Comparison of ENCODE assay signal across 31 cellular contexts in the genomic region with DNA sequence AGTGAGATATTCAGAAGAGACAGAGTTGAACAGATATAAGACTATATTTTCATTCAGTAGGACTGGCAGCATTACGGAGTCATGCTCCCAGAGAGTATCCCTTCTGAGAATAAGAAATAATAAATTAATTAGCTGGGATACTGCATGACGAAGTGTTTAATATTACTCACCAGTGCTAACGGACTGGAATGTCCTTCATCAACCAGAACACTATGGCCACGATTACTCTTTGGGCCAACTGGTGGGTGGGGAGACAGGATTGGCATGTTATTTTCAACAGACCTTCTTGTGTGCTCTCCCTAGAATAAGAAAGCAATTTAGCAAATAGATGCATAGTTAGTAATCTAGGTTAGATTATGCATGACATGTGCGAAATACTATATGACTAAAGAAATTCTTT. TPM values are rescaled to one million over a fixed set of nuclear protein-coding genes. Genes with fewer than 3 reads are reported as not detected.
"Had no signal": no experiment of that assay in that cellular context is flagged by ENCODE, and none has a peak within 500 bp of the region (broad histone marks: within the 10 kb centered on the region; RNA-seq: fewer than 3 reads in every experiment).

No MANE protein-coding gene starts in this region.

- DNase-seq: natural killer cell; occipital lobe; ovary; posterior cingulate gyrus; psoas muscle; right cardiac atrium; small intestine; stimulated activated CD4-positive, alpha-beta T cell treated with anti-CD3 and anti-CD28 coated beads, Interleukin-15, amount 100 ng/mL, for 24 hours; stimulated activated CD4-positive, alpha-beta T cell treated with anti-CD3 and anti-CD28 coated beads, Interleukin-2, amount 100 ng/mL, for 24 hours; stimulated activated CD4-positive, alpha-beta T cell treated with anti-CD3 and anti-CD28 coated beads, Interleukin-2, amount 100 ng/mL, for 48 hours; stimulated activated CD4-positive, alpha-beta T cell treated with anti-CD3 and anti-CD28 coated beads, Interleukin-4, amount 100 ng/mL, for 24 hours; stimulated activated naive B cell treated with anti-CD40 and anti-IgM and Interleukin-4, amounts not matched to agents 10 μg/mL and 1 μg/mL and 100 μg/mL, for 72 hours; stimulated activated naive CD4-positive, alpha-beta T cell treated with Interleukin-2 at 50 U/mL for 16 hours; stomach; thyroid gland; trophoblast cell; upper lobe of left lung had no signal

- H3K79me2 ChIP-seq: parathyroid adenoma had no signal

- H3K4me1 Mint-ChIP-seq: nephron; stimulated activated effector memory CD8-positive, alpha-beta T cell treated with anti-CD3 and anti-CD28 coated beads, Interleukin-12 subunit alpha, Interleukin-12 subunit beta, amount 100 ng/mL, for 72 hours; stimulated activated naive B cell treated with anti-CD40 and anti-IgM and Interleukin-4, amounts not matched to agents 10 μg/mL and 1 μg/mL and 100 μg/mL, for 72 hours had no signal

- H3K9ac ChIP-seq: neural progenitor cell, parathyroid adenoma had no signal

- H3K27ac ChIP-seq: neural progenitor cell, ovary, parathyroid adenoma, psoas muscle, stomach, thoracic aorta, thyroid gland, tibial nerve, upper lobe of left lung, vagina had no signal

- H3K9me3 Mint-ChIP-seq: nephron; neural progenitor cell; stimulated activated effector memory CD8-positive, alpha-beta T cell treated with anti-CD3 and anti-CD28 coated beads, Interleukin-12 subunit alpha, Interleukin-12 subunit beta, amount 100 ng/mL, for 72 hours; stimulated activated naive CD8-positive, alpha-beta T cell treated with anti-CD3 and anti-CD28 coated beads, Interleukin-15, Interleukin-2, amounts not matched to agents 100 ng/mL and 50 ng/mL, for 24 hours had no signal

- H3K36me3 Mint-ChIP-seq: natural killer cell; neural progenitor cell; stimulated activated effector memory CD8-positive, alpha-beta T cell treated with anti-CD3 and anti-CD28 coated beads, Interleukin-12 subunit alpha, Interleukin-12 subunit beta, amount 100 ng/mL, for 72 hours; stimulated activated naive B cell treated with anti-CD40 and anti-IgM and Interleukin-4, amounts not matched to agents 10 μg/mL and 1 μg/mL and 100 μg/mL, for 72 hours had no signal

- H3K4me1 ChIP-seq: neural progenitor cell, parathyroid adenoma, psoas muscle, stomach, thyroid gland, tibial nerve, upper lobe of left lung, vagina had no signal

- H3K27me3 ChIP-seq: neural progenitor cell, ovary, stomach, thyroid gland, tibial nerve, upper lobe of left lung, vagina had no signal

- H3K27me3 Mint-ChIP-seq: progenitor cell of endocrine pancreas; stimulated activated naive B cell treated with anti-CD40 and anti-IgM and Interleukin-4, amounts not matched to agents 10 μg/mL and 1 μg/mL and 100 μg/mL, for 72 hours had no signal

- ATAC-seq: natural killer cell; psoas muscle; right cardiac atrium; sciatic nerve; stimulated activated effector memory CD8-positive, alpha-beta T cell treated with anti-CD3 and anti-CD28 coated beads, Interleukin-12 subunit alpha, Interleukin-12 subunit beta, amount 100 ng/mL, for 72 hours; stimulated activated naive B cell treated with anti-CD40 and anti-IgM and Interleukin-4, amounts not matched to agents 10 μg/mL and 1 μg/mL and 100 μg/mL, for 72 hours had no signal

- H3K27ac Mint-ChIP-seq: natural killer cell; nephron; neural progenitor cell; progenitor cell of endocrine pancreas; stimulated activated effector memory CD8-positive, alpha-beta T cell treated with anti-CD3 and anti-CD28 coated beads, Interleukin-12 subunit alpha, Interleukin-12 subunit beta, amount 100 ng/mL, for 72 hours; stimulated activated naive B cell treated with anti-CD40 and anti-IgM and Interleukin-4, amounts not matched to agents 10 μg/mL and 1 μg/mL and 100 μg/mL, for 72 hours; stimulated activated naive CD8-positive, alpha-beta T cell treated with anti-CD3 and anti-CD28 coated beads, Interleukin-15, Interleukin-2, amounts not matched to agents 100 ng/mL and 50 ng/mL, for 24 hours had no signal

- H3K4me2 ChIP-seq: neural progenitor cell had no signal

- H3K4me3 ChIP-seq: neural progenitor cell, ovary, psoas muscle, stomach, thoracic aorta, thyroid gland, tibial nerve, upper lobe of left lung, vagina had no signal

- H2AFZ ChIP-seq: neural progenitor cell, parathyroid adenoma had no signal

- H3K36me3 ChIP-seq: neural progenitor cell, ovary, stomach, thoracic aorta, thyroid gland, tibial nerve, upper lobe of left lung, vagina had no signal

- H3K9me3 ChIP-seq: ovary, psoas muscle, stomach, thoracic aorta, thyroid gland, tibial nerve, upper lobe of left lung, vagina had no signal

- H3K4me3 Mint-ChIP-seq: natural killer cell; nephron; neural progenitor cell; stimulated activated effector memory CD8-positive, alpha-beta T cell treated with anti-CD3 and anti-CD28 coated beads, Interleukin-12 subunit alpha, Interleukin-12 subunit beta, amount 100 ng/mL, for 72 hours; stimulated activated naive B cell treated with anti-CD40 and anti-IgM and Interleukin-4, amounts not matched to agents 10 μg/mL and 1 μg/mL and 100 μg/mL, for 72 hours; stimulated activated naive CD8-positive, alpha-beta T cell treated with anti-CD3 and anti-CD28 coated beads, Interleukin-15, Interleukin-2, amounts not matched to agents 100 ng/mL and 50 ng/mL, for 24 hours had no signal

RNA-seq across cellular contexts. Expression of a gene that starts 32.4 kb away (rescaled TPM):
- total RNA-seq: osteoblast, right cardiac atrium, skeletal muscle tissue, subcutaneous adipose tissue, thoracic aorta, ureter had no signal
